ENCODE assay signal across 21 cellular contexts in the genomic region with DNA sequence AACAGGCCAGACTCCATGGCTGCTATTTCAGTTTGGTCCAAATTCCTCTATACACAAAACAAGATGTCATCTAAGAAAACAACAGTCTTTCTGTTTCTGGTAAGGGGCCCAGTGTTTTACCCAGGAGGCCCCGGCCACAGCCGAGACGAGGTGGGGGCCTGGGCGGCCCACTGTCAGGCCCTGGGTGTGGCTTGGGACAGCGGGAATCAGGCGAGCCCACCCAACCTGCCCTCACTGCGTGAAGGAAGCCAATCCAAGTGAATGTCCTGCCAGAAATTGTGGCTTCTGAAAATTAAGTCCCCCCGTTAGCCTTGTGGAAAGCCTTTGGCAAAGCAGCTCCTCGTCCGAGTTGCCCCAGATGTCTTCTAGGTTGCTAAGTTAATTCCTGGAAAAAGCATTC. TPM values are rescaled to one million over a fixed set of nuclear protein-coding genes. Genes with fewer than 3 reads are reported as not detected.
"Had no signal": no experiment of that assay in that cellular context is flagged by ENCODE, and none has a peak within 500 bp of the region (broad histone marks: within the 10 kb centered on the region; RNA-seq: fewer than 3 reads in every experiment).

No MANE protein-coding gene starts in this region.

- DNase-seq: activated CD4-positive, alpha-beta T cell treated with anti-CD3 and anti-CD28 coated beads, Interleukin-2, amount 50 U/mL, for 1 hour; activated naive CD4-positive, alpha-beta T cell treated with anti-CD3 and anti-CD28 coated beads, Interleukin-2, amount 50 U/mL, for 16 hours; adrenal gland; left ventricle myocardium inferior; mesendoderm; psoas muscle; sigmoid colon; stimulated activated CD4-positive, alpha-beta T cell treated with anti-CD3 and anti-CD28 coated beads, Interleukin-12 subunit alpha, Interleukin-12 subunit beta, amount 100 ng/mL, for 4 hours; stimulated activated CD4-positive, alpha-beta T cell treated with anti-CD3 and anti-CD28 coated beads, Interleukin-2, amount 100 ng/mL, for 24 hours; uterus had no signal

- H3K36me3 ChIP-seq: adrenal gland, cardiac muscle cell, left ventricle myocardium inferior, uterus had no signal

- H3K27ac ChIP-seq: adrenal gland, cardiac muscle cell, coronary artery, esophagus muscularis mucosa, psoas muscle, sigmoid colon, uterus had no signal

- H3K9me3 Mint-ChIP-seq: activated T-helper 2 cell treated with anti-CD3 and anti-CD28 coated beads, Interferon-gamma antibody, Interleukin-2, Interleukin-4, amounts not matched to agents 10 μg/mL and 5 μg/mL and 100 μg/mL, durations not matched to agents 14 hours and 24 hours and 36 hours; neural crest cell; T-helper 2 cell treated with Interferon-gamma antibody and Interleukin-4, amounts not matched to agents 5 μg/mL and 100 μg/mL, for 36 hours had no signal

- ATAC-seq: psoas muscle had no signal

- H3K4me3 ChIP-seq: adrenal gland, cardiac muscle cell, coronary artery, esophagus muscularis mucosa, left ventricle myocardium inferior, psoas muscle, sigmoid colon, tibial nerve, uterus had no signal

- H3K9me3 ChIP-seq: adrenal gland, esophagus muscularis mucosa, left ventricle myocardium inferior, psoas muscle, sigmoid colon, tibial nerve, uterus had no signal

- H3K4me3 Mint-ChIP-seq: neural crest cell; T-helper 2 cell treated with Interferon-gamma antibody and Interleukin-4, amounts not matched to agents 5 μg/mL and 100 μg/mL, for 36 hours had no signal

- H3K4me1 ChIP-seq: adrenal gland had no signal

- H3K27me3 ChIP-seq: adrenal gland, cardiac muscle cell, esophagus muscularis mucosa, sigmoid colon, tibial nerve, uterus had no signal

- H3K27ac Mint-ChIP-seq: activated T-helper 2 cell treated with anti-CD3 and anti-CD28 coated beads, Interferon-gamma antibody, Interleukin-2, Interleukin-4, amounts not matched to agents 10 μg/mL and 5 μg/mL and 100 μg/mL, durations not matched to agents 14 hours and 24 hours and 36 hours; T-helper 2 cell treated with Interferon-gamma antibody and Interleukin-4, amounts not matched to agents 5 μg/mL and 100 μg/mL, for 36 hours had no signal

RNA-seq across cellular contexts. Expression of a gene that starts 48.2 kb away (rescaled TPM):
- total RNA-seq: activated CD8-positive, alpha-beta memory T cell treated with anti-CD3 and anti-CD28 coated beads for 36 hours; activated T-helper 2 cell treated with anti-CD3 and anti-CD28 coated beads, Interferon-gamma antibody, Interleukin-2, Interleukin-4, amounts not matched to agents 10 μg/mL and 5 μg/mL and 100 μg/mL, durations not matched to agents 14 hours and 24 hours and 36 hours; adrenal gland; cardiac muscle cell; esophagus muscularis mucosa; kidney epithelial cell; left ventricle myocardium inferior; osteocyte; psoas muscle; sigmoid colon; subcutaneous adipose tissue; tibial nerve; uterus had no signal
- polyA plus RNA-seq: adrenal gland, cardiac muscle cell, psoas muscle, sigmoid colon had no signal
